11 cellular contexts compared by ENCODE assay signal in the genomic region with DNA sequence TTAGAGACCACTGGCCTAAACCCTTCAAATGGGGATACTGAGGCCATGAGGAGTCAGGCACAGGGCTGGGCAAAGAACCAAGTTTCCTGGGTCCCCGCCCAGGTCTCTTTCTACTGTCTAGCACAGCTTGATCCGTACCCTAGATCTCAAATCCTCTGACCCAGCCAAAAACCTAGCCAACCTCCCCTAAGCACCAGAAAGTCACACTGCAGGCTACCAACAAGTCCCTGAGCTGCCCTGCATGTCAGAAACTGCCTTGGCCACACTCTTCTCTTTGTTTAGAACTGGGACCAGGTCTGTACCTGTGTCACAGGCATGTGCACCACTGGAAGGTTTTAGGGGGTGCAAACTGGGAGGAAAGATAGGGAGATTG. TPM values are rescaled to one million over a fixed set of nuclear protein-coding genes. Genes with fewer than 3 reads are reported as not detected.
DNase-seq lines count a peak whose midpoint lies in the region; ATAC-seq and TF ChIP-seq lines count a peak whose summit lies in the region.
"Had no signal": no experiment of that assay in that cellular context is flagged by ENCODE, and none has a peak within 500 bp of the region (broad histone marks: within the 10 kb centered on the region; RNA-seq: fewer than 3 reads in every experiment).

No MANE protein-coding gene starts in this region.

- TF ChIP-seq CTCF in glutamatergic neuron (IDR thresholded peaks at IDR 0.05; ENCODE audit: partially characterized antibody, unreplicated experiment) (no peak), neural progenitor cell (IDR thresholded peaks at IDR 0.05) (no peak), uterus (IDR thresholded peaks at IDR 0.05) (no peak)

- peaks cover 9% of the 10 kb centered on the region for H3K9me3 Mint-ChIP-seq in glutamatergic neuron (ENCODE audit: unreplicated experiment)
- no peaks in the 10 kb centered on the region for H3K9me3 Mint-ChIP-seq in neural progenitor cell

- DNase-seq in Right ventricle myocardium superior (peak; percentile 44), left cardiac atrium (no peak), glutamatergic neuron (no peak), neural progenitor cell (ENCODE audit: low spot score) (peak; percentile 49), uterus (peak; percentile 45), GOT3 (lab: John Stamatoyannopoulos, UW) (no peak)
- DNase-seq: NCI-H2029 treated with DMSO at 0.1 percent for 48 hours, posterior cingulate gyrus had no signal

- H3K79me2 ChIP-seq in neural progenitor cell (ENCODE audit: low read depth): peaks cover 86% of the 10 kb centered on the region

- H3K36me3 Mint-ChIP-seq in glutamatergic neuron (ENCODE audit: unreplicated experiment) (no peaks in the 10 kb centered on the region), neural progenitor cell (no peaks in the 10 kb centered on the region)

- H3K27me3 ChIP-seq in neural progenitor cell (no peaks in the 10 kb centered on the region), uterus (no peaks in the 10 kb centered on the region)

- no peak for TF ChIP-seq POLR2A in uterus (IDR thresholded peaks at IDR 0.05)

- H3K9me3 ChIP-seq in neural progenitor cell (ENCODE audit: low read depth) (no peaks in the 10 kb centered on the region), uterus (no peaks in the 10 kb centered on the region)

- ATAC-seq in Right ventricle myocardium superior (ENCODE audit: poor library complexity) (no peak), left cardiac atrium (no peak), HG02642 (IDR thresholded peaks at IDR 0.05; ENCODE audit: poor library complexity, unreplicated experiment) (no peak), HG02571 (IDR thresholded peaks at IDR 0.05; ENCODE audit: unreplicated experiment) (no peak)
- ATAC-seq: activated CD4-positive, CD25-positive, alpha-beta regulatory T cell treated with anti-CD3 and anti-CD28 coated beads, Interleukin-2, amount 50 U/mL, for 24 hours had no signal

- peaks cover 100% of the 10 kb centered on the region for H3F3A ChIP-seq in neural progenitor cell (ENCODE audit: low read depth)

- H3K4me1 ChIP-seq in neural progenitor cell (peaks cover 94% of the 10 kb centered on the region), uterus (peaks cover 16 to 57% of the 10 kb centered on the region in 2 donors)

- H4K20me1 ChIP-seq in neural progenitor cell (ENCODE audit: low read depth): peaks cover 86% of the 10 kb centered on the region

- H2AFZ ChIP-seq in neural progenitor cell (replicated peaks): no peak overlapping the region

- H3K4me1 Mint-ChIP-seq in glutamatergic neuron (ENCODE audit: low read depth, unreplicated experiment) (peaks cover 73% of the 10 kb centered on the region), neural progenitor cell (peaks cover 88% of the 10 kb centered on the region)

- peak overlapping the region; percentile 91 for H3K27ac ChIP-seq in neural progenitor cell
- peak overlapping the region; percentile 94 to 97 for H3K27ac ChIP-seq in uterus

- peak overlapping the region; percentile 76 for H3K4me2 ChIP-seq in neural progenitor cell

- intact Hi-C loops in Right ventricle myocardium superior (cut with DNase I) (no loop called here), left cardiac atrium (cut with DNase I) (no loop called here), uterus (cut with DNase I; ENCODE audit: low total_unique reads) (no loop called here)

- H3K4me3 Mint-ChIP-seq in glutamatergic neuron (ENCODE audit: unreplicated experiment) (peak overlapping the region; percentile 81), neural progenitor cell (peak overlapping the region; percentile 83)

- H3K4me3 ChIP-seq in neural progenitor cell (peak overlapping the region; percentile 36), uterus (no peak overlapping the region)

- H3K9ac ChIP-seq in neural progenitor cell: no peak overlapping the region

- peaks cover 25% of the 10 kb centered on the region for H3K27me3 Mint-ChIP-seq in glutamatergic neuron (ENCODE audit: unreplicated experiment)
- H3K27me3 Mint-ChIP-seq in neural progenitor cell (ENCODE audit: insufficient read depth, low read depth): peaks cover 7% of the 10 kb centered on the region

- H3K27ac Mint-ChIP-seq in glutamatergic neuron (ENCODE audit: unreplicated experiment): peak overlapping the region; percentile 69
- H3K27ac Mint-ChIP-seq in neural progenitor cell: peak overlapping the region; percentile 98

- no peaks in the 10 kb centered on the region for H3K36me3 ChIP-seq in neural progenitor cell
- no peaks in the 10 kb centered on the region for H3K36me3 ChIP-seq in uterus

RNA-seq across cellular contexts. Expression of gene AHDC1, which starts 33.6 kb away (rescaled TPM):
- 47.4 TPM for total RNA-seq in Right ventricle myocardium superior
- 10 to 100 TPM; 37.6 to 39.1 TPM for total RNA-seq in left cardiac atrium
- total RNA-seq in glutamatergic neuron (ENCODE audit: unreplicated experiment): 131 TPM
- total RNA-seq in neural progenitor cell (ENCODE audit: low replicate concordance): 7.0 and 26.5 TPM in 2 replicates
- 100 to 1,000 TPM in 1 of 4 donors, 10 to 100 TPM in 3; 11.2 to 179 (median 50.7) TPM for total RNA-seq in uterus

Comparison
In these comparisons a context has a peak if more than half of its experiments do, and no peak if none do; other contexts are left out.
1. DNase-seq: peak in Right ventricle myocardium superior (single experiment), neural progenitor cell (single experiment) and uterus (2 of 2); none in left cardiac atrium (single experiment), glutamatergic neuron (single experiment) and GOT3 (single experiment).